In the genomic region with DNA sequence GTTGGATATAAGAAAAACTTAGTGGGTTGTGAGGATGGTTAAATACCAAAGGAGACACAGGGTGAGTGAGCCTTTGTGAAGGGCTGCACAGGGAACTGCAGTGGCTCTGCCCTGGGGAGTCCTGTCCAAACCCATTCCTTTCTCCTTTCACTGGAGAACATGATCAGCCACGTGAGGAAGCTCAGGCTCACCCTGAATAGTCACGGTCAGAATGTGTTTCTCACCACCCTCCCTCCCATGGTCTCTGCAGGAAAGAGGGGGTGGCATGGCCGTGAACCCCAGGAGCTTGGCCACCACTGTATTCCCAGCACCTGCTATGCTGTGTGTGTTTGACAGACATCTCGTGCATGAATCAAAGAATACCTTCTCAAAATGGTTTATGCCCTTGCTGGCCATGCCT, we compare ENCODE assay signal across 23 cellular contexts.
"Had no signal": no experiment of that assay in that cellular context is flagged by ENCODE, and none has a peak within 500 bp of the region (broad histone marks: within the 10 kb centered on the region; RNA-seq: fewer than 3 reads in every experiment).

No MANE protein-coding gene starts in this region.

- H3K27ac ChIP-seq: breast epithelium, coronary artery, esophagus squamous epithelium, gastrocnemius medialis, left ventricle myocardium inferior, neural progenitor cell, thoracic aorta, upper lobe of left lung, VCaP had no signal

- H3K36me3 ChIP-seq: breast epithelium, esophagus squamous epithelium, gastrocnemius medialis, left ventricle myocardium inferior, neural progenitor cell, thoracic aorta, upper lobe of left lung had no signal

- H3K4me2 ChIP-seq: neural progenitor cell had no signal

- H2AFZ ChIP-seq: neural progenitor cell had no signal

- DNase-seq: activated CD4-positive, alpha-beta T cell treated with anti-CD3 and anti-CD28 coated beads, Interleukin-2, amount 10 ng/mL, durations not matched to agents 7 days and 5 days; activated CD4-positive, CD25-positive, alpha-beta regulatory T cell treated with anti-CD3 and anti-CD28 coated beads, Interleukin-2, amount 50 U/mL, for 72 hours; activated CD8-positive, alpha-beta memory T cell treated with anti-CD3 and anti-CD28 coated beads for 24 hours; activated CD8-positive, alpha-beta memory T cell treated with anti-CD3 and anti-CD28 coated beads, Interleukin-2, amount 50 U/mL, for 4 hours; activated effector memory CD4-positive, alpha-beta T cell treated with anti-CD3 and anti-CD28 coated beads, Interleukin-2, amount 50 U/mL, for 16 hours; amniotic stem cell; cerebellar nuclear complex; esophagus squamous epithelium; gastrocnemius medialis; hippocampal formation; left ventricle myocardium inferior; naive thymus-derived CD8-positive, alpha-beta T cell; posterior cingulate gyrus; stimulated activated CD4-positive, alpha-beta T cell treated with anti-CD3 and anti-CD28 coated beads, Interleukin-2, amount 100 ng/mL, for 48 hours; stimulated activated naive CD4-positive, alpha-beta T cell; upper lobe of left lung had no signal

- H3K9me3 Mint-ChIP-seq: activated CD4-positive, alpha-beta T cell treated with anti-CD3 and anti-CD28 coated beads, Interleukin-2, amount 10 ng/mL, durations not matched to agents 7 days and 5 days; activated naive CD4-positive, alpha-beta T cell treated with anti-CD3 and anti-CD28 coated beads, Interleukin-2, amount 50 U/mL, for 24 hours; mesothelial cell of epicardium; neural progenitor cell had no signal

- H3K27ac Mint-ChIP-seq: activated naive CD4-positive, alpha-beta T cell treated with anti-CD3 and anti-CD28 coated beads, Interleukin-2, amount 50 U/mL, for 24 hours; mesothelial cell of epicardium; neural progenitor cell had no signal

- H3K9ac ChIP-seq: neural progenitor cell had no signal

- H3K9me3 ChIP-seq: breast epithelium, esophagus squamous epithelium, gastrocnemius medialis, left ventricle myocardium inferior, thoracic aorta, upper lobe of left lung had no signal

- H3K4me3 ChIP-seq: breast epithelium, coronary artery, esophagus squamous epithelium, gastrocnemius medialis, left ventricle myocardium inferior, neural progenitor cell, thoracic aorta, upper lobe of left lung had no signal

- ATAC-seq: gastrocnemius medialis; naive thymus-derived CD8-positive, alpha-beta T cell had no signal

- H3K27me3 ChIP-seq: breast epithelium, esophagus squamous epithelium, gastrocnemius medialis, neural progenitor cell, upper lobe of left lung had no signal

- H3K4me1 ChIP-seq: gastrocnemius medialis, neural progenitor cell had no signal

- H3K27me3 Mint-ChIP-seq: activated CD4-positive, alpha-beta T cell treated with anti-CD3 and anti-CD28 coated beads, Interleukin-2, amount 10 ng/mL, durations not matched to agents 7 days and 5 days; activated naive CD4-positive, alpha-beta T cell treated with anti-CD3 and anti-CD28 coated beads, Interleukin-2, amount 50 U/mL, for 24 hours had no signal

- H3K36me3 Mint-ChIP-seq: activated naive CD4-positive, alpha-beta T cell treated with anti-CD3 and anti-CD28 coated beads, Interleukin-2, amount 50 U/mL, for 24 hours; mesothelial cell of epicardium; naive thymus-derived CD8-positive, alpha-beta T cell; neural progenitor cell had no signal

- H3K4me3 Mint-ChIP-seq: activated CD4-positive, alpha-beta T cell treated with anti-CD3 and anti-CD28 coated beads, Interleukin-2, amount 10 ng/mL, durations not matched to agents 7 days and 5 days; activated naive CD4-positive, alpha-beta T cell treated with anti-CD3 and anti-CD28 coated beads, Interleukin-2, amount 50 U/mL, for 24 hours; mesothelial cell of epicardium; naive thymus-derived CD8-positive, alpha-beta T cell; neural progenitor cell had no signal
